18 cellular contexts compared by ENCODE assay signal in genomic region chr2:216714412-216714775, GRCh38. TPM values are rescaled to one million over a fixed set of nuclear protein-coding genes. Genes with fewer than 3 reads are reported as not detected.
DNase-seq lines count a peak whose midpoint lies in the region; TF ChIP-seq lines count a peak whose summit lies in the region.
"Had no signal": no experiment of that assay in that cellular context is flagged by ENCODE, and none has a peak within 500 bp of the region (broad histone marks: within the 10 kb centered on the region; RNA-seq: fewer than 3 reads in every experiment).

No MANE protein-coding gene starts in this region.

- H3K27ac ChIP-seq in ACC112 (ENCODE audit: low read depth, low read length), result peak overlapping the region; percentile 8; the same call in 1 of the 2 replicates
- H3K27ac ChIP-seq: HL-60 had no signal

- DNase-seq in HT1080 (ENCODE audit: low read depth) (peak; percentile 73), choroid plexus epithelial cell (ENCODE audit: low read depth) (peak; percentile 25), myocyte (ENCODE audit: low read depth) (peak; percentile 50), dedifferentiated amniotic fluid mesenchymal stem cell (ENCODE audit: extremely low spot score) (no peak), DMS79 (lab: John Stamatoyannopoulos, UW) (no peak), germinal center (ENCODE audit: low spot score) (no peak)
- no peak for DNase-seq in activated T-cell treated with anti-CD3 and anti-CD28 coated beads, Interleukin-2, amount 50 U/mL, for 1 hour
- DNase-seq: activated CD4-positive, alpha-beta memory T cell treated with anti-CD3 and anti-CD28 coated beads for 36 hours; activated gamma-delta T cell; DMS 273 treated with DMSO at 0.1 percent for 48 hours; mucosa of descending colon; NCI-H2081; NCI-H82; SHP77 treated with DMSO at 0.1 percent for 48 hours; thyroid gland had no signal

- H3K79me2 ChIP-seq in ACC112 (ENCODE audit: control insufficient read depth, insufficient read depth, low read length, unreplicated experiment), result no peaks in the 10 kb centered on the region

- H2AFZ ChIP-seq in ACC112 (ENCODE audit: low read length, unreplicated experiment), result no peak overlapping the region

- TF ChIP-seq CTCF in choroid plexus epithelial cell (conservative IDR thresholded peaks at IDR 0.05; ENCODE audit: low read depth, low read length), result no peak

- peaks cover 43% of the 10 kb centered on the region for H3K27me3 ChIP-seq in ACC112 (ENCODE audit: insufficient read depth, low read length)
- H3K27me3 ChIP-seq: thyroid gland had no signal

- H3K4me1 ChIP-seq in ACC112 (ENCODE audit: control insufficient read depth, insufficient read depth, low read length, unreplicated experiment), result peaks cover 15% of the 10 kb centered on the region

- H3K4me3 ChIP-seq in ACC112 (ENCODE audit: low read depth, low read length) (no peak overlapping the region), choroid plexus epithelial cell (ENCODE audit: low read depth, low read length) (no peak overlapping the region)
- H3K4me3 ChIP-seq: mucosa of descending colon, thyroid gland had no signal

- no peaks in the 10 kb centered on the region for H3K36me3 ChIP-seq in ACC112 (ENCODE audit: insufficient read depth, low read length)
- H3K36me3 ChIP-seq: thyroid gland had no signal

RNA-seq across cellular contexts. Expression of gene IGFBP5, which starts 19.0 kb away (rescaled TPM):
- 0.10 and 0.11 TPM in 2 replicates for total RNA-seq in HT1080 (2014; rRNA removed; shearing (Covaris generic))
- 0.05 TPM in 1 of 2 replicates, not detected in the other for polyA plus RNA-seq in HT1080 (2015; cell fraction: cytosol; rRNA removed)
- 0.14 and 0.16 TPM in 2 replicates for polyA plus RNA-seq in HT1080 (2015; cell fraction: nucleus; rRNA removed)
- total RNA-seq in myocyte, result 15.8 and 23.5 TPM in 2 replicates
- 905 TPM for polyA plus RNA-seq in myocyte (2012)
- total RNA-seq: activated CD4-positive, alpha-beta memory T cell treated with anti-CD3 and anti-CD28 coated beads for 36 hours; endothelial cell of umbilical vein had no signal

Comparison
In these comparisons a context has a peak if more than half of its experiments do, and no peak if none do; other contexts are left out.
1. DNase-seq: peak in HT1080 (single experiment), choroid plexus epithelial cell (single experiment) and myocyte (single experiment); none in activated T-cell treated with anti-CD3 and anti-CD28 coated beads, Interleukin-2, amount 50 U/mL, for 1 hour (single experiment), dedifferentiated amniotic fluid mesenchymal stem cell (single experiment), DMS79 (single experiment) and germinal center (single experiment).
2. RNA of gene IGFBP5, which starts 19.0 kb away (total RNA-seq): 15.8 to 23.5 TPM in myocyte; 0.10 to 0.11 TPM in HT1080; every median in the first group is over 10 times any median in the second.